In genomic region chr17:75633484-75634375, GRCh38 we compare ENCODE assay signal across 8 cellular contexts. TPM values are rescaled to one million over a fixed set of nuclear protein-coding genes. Genes with fewer than 3 reads are reported as not detected.
DNase-seq lines count a peak whose midpoint lies in the region; TF ChIP-seq lines count a peak whose summit lies in the region.

No MANE protein-coding gene starts in this region.

- no peak overlapping the region for H3K27ac Mint-ChIP-seq in activated CD4-positive, alpha-beta memory T cell treated with anti-CD3 and anti-CD28 coated beads, Interleukin-2, amount 10 ng/mL, durations not matched to agents 7 days and 5 days
- H3K27ac Mint-ChIP-seq in endodermal cell: peak overlapping the region; percentile 35

- no peaks in the 10 kb centered on the region for H3K27me3 ChIP-seq in endodermal cell (ENCODE audit: control insufficient read depth, insufficient read depth, low read length, poor library complexity, severe bottlenecking)

- no peaks in the 10 kb centered on the region for H3K27me3 Mint-ChIP-seq in activated CD4-positive, alpha-beta memory T cell treated with anti-CD3 and anti-CD28 coated beads, Interleukin-2, amount 10 ng/mL, durations not matched to agents 7 days and 5 days
- no peaks in the 10 kb centered on the region for H3K27me3 Mint-ChIP-seq in endodermal cell (ENCODE audit: insufficient read depth)

- 29 to 33% methylated on average over 21 to 28 of the region's 28 CpGs for WGBS in endodermal cell (ENCODE audit: insufficient coverage in 1 of 2, insufficient read length in 1 of 2), 2 experiments

- POLR2A ChIA-PET in HEK293T (lab: Yijun Ruan, JAX): interaction anchor here (1.0 to 2.0 kb wide), 6 partner anchors 15 to 146 kb away, joined by 3 to 8 read pairs (median 6); partner anchors contain the start of genes RECQL5 and SAP30BP
- POLR2A ChIA-PET in activated CD4-positive, alpha-beta memory T cell treated with anti-CD3 and anti-CD28 coated beads, Interleukin-2, amount 10 ng/mL, durations not matched to agents 7 days and 5 days (lab: Charles Lee): interaction anchor here (0.8 to 1.4 kb wide), 6 partner anchors 7 to 146 kb away, joined by 3 to 4 read pairs (median 3); partner anchors contain the start of genes RECQL5 and SAP30BP

- DNase-seq in AG20443 (ENCODE audit: low spot score): peak; percentile 96
- DNase-seq in HEK293T (ENCODE audit: extremely low spot score): peak; percentile 93
- peak; percentile 95 to 97 for DNase-seq in NCI-H524 (lab: John Stamatoyannopoulos, UW)
- peak; percentile 57 for DNase-seq in activated CD4-positive, alpha-beta memory T cell treated with anti-CD3 and anti-CD28 coated beads, Interleukin-2, amount 10 ng/mL, durations not matched to agents 7 days and 5 days
- DNase-seq in endodermal cell: peak; percentile 100
- DNase-seq in medulla oblongata (ENCODE audit: extremely low spot score): peak; percentile 90
- peak; percentile 34 for DNase-seq in stimulated activated CD8-positive, alpha-beta memory T cell treated with anti-CD3 and anti-CD28 coated beads, Interleukin-12 subunit alpha, Interleukin-12 subunit beta, amount 100 ng/mL, for 1 hour (ENCODE audit: low read depth)
- no peak for DNase-seq in NOMO-1 (lab: John Stamatoyannopoulos, UW; ENCODE audit: unreplicated experiment in 2 of 2)

- peak overlapping the region; percentile 76 for H3K27ac ChIP-seq in endodermal cell (ENCODE audit: low read depth, low read length)

- H3K4me3 ChIP-seq in endodermal cell (ENCODE audit: low read length): no peak overlapping the region

- H3K9me3 Mint-ChIP-seq in activated CD4-positive, alpha-beta memory T cell treated with anti-CD3 and anti-CD28 coated beads, Interleukin-2, amount 10 ng/mL, durations not matched to agents 7 days and 5 days: no peaks in the 10 kb centered on the region
- no peaks in the 10 kb centered on the region for H3K9me3 Mint-ChIP-seq in endodermal cell

- no peaks in the 10 kb centered on the region for H3K36me3 Mint-ChIP-seq in activated CD4-positive, alpha-beta memory T cell treated with anti-CD3 and anti-CD28 coated beads, Interleukin-2, amount 10 ng/mL, durations not matched to agents 7 days and 5 days (ENCODE audit: low read depth)
- peaks cover 4% of the 10 kb centered on the region for H3K36me3 Mint-ChIP-seq in endodermal cell (ENCODE audit: low read depth)

- H3K36me3 ChIP-seq in endodermal cell (ENCODE audit: control insufficient read depth, insufficient read depth, low read length): peaks cover 9% of the 10 kb centered on the region

- H3K4me1 ChIP-seq in endodermal cell (ENCODE audit: control insufficient read depth, insufficient read depth, low read length): peaks cover 8% of the 10 kb centered on the region

- CTCF ChIA-PET in HEK293T (lab: Yijun Ruan, JAX): interaction anchor here (0.5 to 3.4 kb wide), 24 partner anchors 8 to 1591 kb away, joined by 3 to 93 read pairs (median 6); a partner anchor contains a TSS
- CTCF ChIA-PET in activated CD4-positive, alpha-beta memory T cell treated with anti-CD3 and anti-CD28 coated beads, Interleukin-2, amount 10 ng/mL, durations not matched to agents 7 days and 5 days (lab: Charles Lee): interaction anchor here (0.5 to 7.7 kb wide), 41 partner anchors 9 to 321 kb away, joined by 3 to 149 read pairs (median 5); partner anchors contain the start of genes GALK1, GRB2 and TSEN54

- no peak overlapping the region for H3K9ac ChIP-seq in endodermal cell (ENCODE audit: extremely low read depth, low read length, poor library complexity, severe bottlenecking)

- TF ChIP-seq CTCF in endodermal cell (conservative IDR thresholded peaks at IDR 0.05): peak; percentile 81

- H3K9me3 ChIP-seq in endodermal cell (ENCODE audit: control insufficient read depth, low read length): no peaks in the 10 kb centered on the region

- H3K4me1 Mint-ChIP-seq in activated CD4-positive, alpha-beta memory T cell treated with anti-CD3 and anti-CD28 coated beads, Interleukin-2, amount 10 ng/mL, durations not matched to agents 7 days and 5 days: no peaks in the 10 kb centered on the region
- peaks cover 16% of the 10 kb centered on the region for H3K4me1 Mint-ChIP-seq in endodermal cell

- H3K4me3 Mint-ChIP-seq in activated CD4-positive, alpha-beta memory T cell treated with anti-CD3 and anti-CD28 coated beads, Interleukin-2, amount 10 ng/mL, durations not matched to agents 7 days and 5 days: no peak overlapping the region
- H3K4me3 Mint-ChIP-seq in endodermal cell: peak overlapping the region; percentile 18

TF ChIP-seq in HEK293T, 16 proteins besides CTCF, POLR2A, EP300 and RAD21:
- no peak for TF ChIP-seq HDGF (IDR thresholded peaks at IDR 0.05; ENCODE audit: borderline replicate concordance)
TF ChIP-seq in HEK293T: peak in this region for 0.

RNA-seq across cellular contexts. Expression of gene SMIM5, which starts 0.5 kb away (rescaled TPM):
- total RNA-seq in activated CD4-positive, alpha-beta memory T cell treated with anti-CD3 and anti-CD28 coated beads, Interleukin-2, amount 10 ng/mL, durations not matched to agents 7 days and 5 days: not detected
- under 1 TPM in 1 of 2 donors, not detected in 1; 0.40 TPM for total RNA-seq in endodermal cell
- not detected for polyA plus RNA-seq in endodermal cell (2013, experiment 1 of 2)
- polyA plus RNA-seq in endodermal cell (2013, experiment 2 of 2): not detected

RNA-seq across cellular contexts. Expression of gene RECQL5, which starts 33.2 kb away (rescaled TPM):
- total RNA-seq in activated CD4-positive, alpha-beta memory T cell treated with anti-CD3 and anti-CD28 coated beads, Interleukin-2, amount 10 ng/mL, durations not matched to agents 7 days and 5 days: 10 to 100 TPM; 38.3 TPM
- total RNA-seq in endodermal cell: 10 to 100 TPM; 54.3 TPM
- polyA plus RNA-seq in endodermal cell (2013, experiment 1 of 2): 40.1 TPM
- polyA plus RNA-seq in endodermal cell (2013, experiment 2 of 2): 32.4 TPM

RNA-seq across cellular contexts. Expression of gene SAP30BP, which starts 33.4 kb away (rescaled TPM):
- 10 to 100 TPM; 87.2 to 89.6 TPM for total RNA-seq in activated CD4-positive, alpha-beta memory T cell treated with anti-CD3 and anti-CD28 coated beads, Interleukin-2, amount 10 ng/mL, durations not matched to agents 7 days and 5 days
- total RNA-seq in endodermal cell: 100 to 1,000 TPM in 1 of 2 donors, 10 to 100 TPM in 1; 96.5 to 113 TPM
- polyA plus RNA-seq in endodermal cell (2013, experiment 1 of 2): 93.1 TPM
- 95.4 TPM for polyA plus RNA-seq in endodermal cell (2013, experiment 2 of 2)

RNA-seq across cellular contexts. Expression of gene MYO15B, which starts 46.1 kb away (rescaled TPM):
- total RNA-seq in activated CD4-positive, alpha-beta memory T cell treated with anti-CD3 and anti-CD28 coated beads, Interleukin-2, amount 10 ng/mL, durations not matched to agents 7 days and 5 days: 10 to 100 TPM; 11.3 to 13.7 TPM
- total RNA-seq in endodermal cell: 100 to 1,000 TPM in 1 of 2 donors, 10 to 100 TPM in 1; 89.0 to 123 TPM
- 22.2 TPM for polyA plus RNA-seq in endodermal cell (2013, experiment 1 of 2)
- 14.5 TPM for polyA plus RNA-seq in endodermal cell (2013, experiment 2 of 2)

Comparison
In these comparisons a context has a peak if more than half of its experiments do, and no peak if none do; other contexts are left out.
1. DNase-seq: peak in AG20443 (single experiment), HEK293T (single experiment), NCI-H524 (2 of 2), activated CD4-positive, alpha-beta memory T cell treated with anti-CD3 and anti-CD28 coated beads, Interleukin-2, amount 10 ng/mL, durations not matched to agents 7 days and 5 days (single experiment), endodermal cell (single experiment), medulla oblongata (single experiment) and stimulated activated CD8-positive, alpha-beta memory T cell treated with anti-CD3 and anti-CD28 coated beads, Interleukin-12 subunit alpha, Interleukin-12 subunit beta, amount 100 ng/mL, for 1 hour (single experiment); none in NOMO-1 (0 of 2).